In genomic region chr21:28066051-28066450, GRCh38 we compare ENCODE assay signal across 20 cellular contexts.
DNase-seq lines count a peak whose midpoint lies in the region; ATAC-seq, FAIRE-seq and TF ChIP-seq lines count a peak whose summit lies in the region.
"Had no signal": no experiment of that assay in that cellular context is flagged by ENCODE, and none has a peak within 500 bp of the region (broad histone marks: within the 10 kb centered on the region; RNA-seq: fewer than 3 reads in every experiment).

No MANE protein-coding gene starts in this region.

- FAIRE-seq in bronchial epithelial cell (lab: Jason Lieb, UNC) = no peak
- FAIRE-seq: small intestine had no signal

- H2AFZ ChIP-seq in SK-N-SH (ENCODE audit: low read depth) = peak overlapping the region; percentile 61; the same call in 1 of the 2 replicates

- H3K27me3 Mint-ChIP-seq in stimulated activated memory B cell treated with anti-CD40 and anti-IgM and Interleukin-4, amounts not matched to agents 10 μg/mL and 1 μg/mL and 100 μg/mL, for 72 hours = no peaks in the 10 kb centered on the region
- H3K27me3 Mint-ChIP-seq: activated B cell treated with CpG ODN at 0.5 μM for 24 hours; CD4-positive, alpha-beta memory T cell had no signal

- POLR2A ChIA-PET in SK-N-SH (lab: Yijun Ruan, JAX) = no interaction called here

- no peak overlapping the region for H3K27ac Mint-ChIP-seq in stimulated activated memory B cell treated with anti-CD40 and anti-IgM and Interleukin-4, amounts not matched to agents 10 μg/mL and 1 μg/mL and 100 μg/mL, for 72 hours
- H3K27ac Mint-ChIP-seq: CD4-positive, alpha-beta memory T cell had no signal

- TF ChIP-seq EP300 in SK-N-SH (IDR thresholded peaks at IDR 0.05; ENCODE audit: borderline replicate concordance in 1 of 2, low read depth in 1 of 2, low read length in 1 of 2) = no peak

- H3K36me3 Mint-ChIP-seq in stimulated activated memory B cell treated with anti-CD40 and anti-IgM and Interleukin-4, amounts not matched to agents 10 μg/mL and 1 μg/mL and 100 μg/mL, for 72 hours = no peaks in the 10 kb centered on the region
- H3K36me3 Mint-ChIP-seq: CD4-positive, alpha-beta memory T cell had no signal

- H3K4me3 Mint-ChIP-seq in stimulated activated memory B cell treated with anti-CD40 and anti-IgM and Interleukin-4, amounts not matched to agents 10 μg/mL and 1 μg/mL and 100 μg/mL, for 72 hours = no peak overlapping the region
- H3K4me3 Mint-ChIP-seq: activated B cell treated with CpG ODN at 0.5 μM for 24 hours; CD4-positive, alpha-beta memory T cell had no signal

- CTCF ChIA-PET in SK-N-SH (lab: Yijun Ruan, JAX) = no interaction called here

- no peak overlapping the region; a peak in 1 of 4 replicates for H3K27ac ChIP-seq in SK-N-SH (ENCODE audit: low read depth in 2 of 2, low read length in 1 of 2)
- H3K27ac ChIP-seq: ascending aorta, colonic mucosa, upper lobe of right lung had no signal

- no peaks in the 10 kb centered on the region for H4K20me1 ChIP-seq in SK-N-SH (ENCODE audit: insufficient read depth)

- no peaks in the 10 kb centered on the region for H3K27me3 ChIP-seq in SK-N-SH (ENCODE audit: insufficient read depth)
- no peaks in the 10 kb centered on the region for H3K27me3 ChIP-seq in bronchial epithelial cell (ENCODE audit: control insufficient read depth, insufficient read depth, low read length)
- H3K27me3 ChIP-seq in BE2C = no peaks in the 10 kb centered on the region
- H3K27me3 ChIP-seq: ascending aorta, colonic mucosa, heart left ventricle, upper lobe of right lung had no signal

- no peaks in the 10 kb centered on the region for H3F3A ChIP-seq in SK-N-SH (replicated peaks; ENCODE audit: insufficient read depth)

- H3K9me3 ChIP-seq in SK-N-SH = no peaks in the 10 kb centered on the region
- no peaks in the 10 kb centered on the region for H3K9me3 ChIP-seq in BE2C
- H3K9me3 ChIP-seq: ascending aorta, colonic mucosa, HAP-1, heart left ventricle, upper lobe of right lung had no signal

- no peak for ATAC-seq in SK-N-SH treated with all-trans-retinoic acid at 6 μM for 48 hours
- ATAC-seq in stimulated activated memory B cell treated with anti-CD40 and anti-IgM and Interleukin-4, amounts not matched to agents 10 μg/mL and 1 μg/mL and 100 μg/mL, for 72 hours = peak; percentile 43
- ATAC-seq: upper lobe of right lung had no signal

- H3K4me2 ChIP-seq in SK-N-SH = no peak overlapping the region

- H3K36me3 ChIP-seq in SK-N-SH (replicated peaks in 1 of 2; ENCODE audit: control insufficient read depth in 1 of 2, insufficient read depth in 2 of 2, low read length in 1 of 2) (no peaks in the 10 kb centered on the region), bronchial epithelial cell (ENCODE audit: control insufficient read depth, insufficient read depth, low read length) (no peaks in the 10 kb centered on the region), BE2C (no peaks in the 10 kb centered on the region)
- H3K36me3 ChIP-seq: ascending aorta, colonic mucosa, HAP-1, heart left ventricle, upper lobe of right lung had no signal

- no peak overlapping the region for H3K9ac ChIP-seq in SK-N-SH

- H3K4me1 Mint-ChIP-seq in stimulated activated memory B cell treated with anti-CD40 and anti-IgM and Interleukin-4, amounts not matched to agents 10 μg/mL and 1 μg/mL and 100 μg/mL, for 72 hours = peaks cover 9% of the 10 kb centered on the region
- H3K4me1 Mint-ChIP-seq: CD4-positive, alpha-beta memory T cell had no signal

- TF ChIP-seq RAD21 in SK-N-SH (IDR thresholded peaks at IDR 0.05; ENCODE audit: low read length) = no peak

- H3K9me3 Mint-ChIP-seq in stimulated activated memory B cell treated with anti-CD40 and anti-IgM and Interleukin-4, amounts not matched to agents 10 μg/mL and 1 μg/mL and 100 μg/mL, for 72 hours = no peaks in the 10 kb centered on the region
- H3K9me3 Mint-ChIP-seq: activated B cell treated with CpG ODN at 0.5 μM for 24 hours had no signal

- H3K4me1 ChIP-seq in SK-N-SH (ENCODE audit: control insufficient read depth in 1 of 2, insufficient read depth in 2 of 2, low read depth in 1 of 2, low read length in 1 of 2) (peaks cover 5 to 10% of the 10 kb centered on the region in 2 experiments; a peak in 3 of 4 replicates), BE2C (peaks cover 4% of the 10 kb centered on the region; the same call in 1 of the 2 replicates)
- H3K4me1 ChIP-seq: colonic mucosa, HAP-1 had no signal

- H3K9me2 ChIP-seq in SK-N-SH = no peaks in the 10 kb centered on the region

- no peak for DNase-seq in SK-N-SH
- peak; percentile 74 for DNase-seq in MV-4-11 (lab: John Stamatoyannopoulos, UW)
- DNase-seq in bronchial epithelial cell (ENCODE audit: low read depth) = peak; percentile 14
- no peak for DNase-seq in NCI-H2171 (lab: John Stamatoyannopoulos, UW)
- no peak for DNase-seq in BE2C
- no peak for DNase-seq in globus pallidus (ENCODE audit: low spot score)
- DNase-seq: 8988T; activated B cell treated with CpG ODN at 0.5 μM for 24 hours; activated gamma-delta T cell treated with Interleukin-2 at 50 U/mL for 16 hours; CD4-positive, alpha-beta memory T cell; colonic mucosa; heart left ventricle; islet precursor cell; small intestine; stimulated activated naive CD4-positive, alpha-beta T cell; upper lobe of right lung had no signal

- TF ChIP-seq CTCF in SK-N-SH (IDR thresholded peaks at IDR 0.05) = no peak
- no peak for TF ChIP-seq CTCF in bronchial epithelial cell (IDR thresholded peaks at IDR 0.05; ENCODE audit: insufficient read depth, low read length, severe bottlenecking)
- no peak for TF ChIP-seq CTCF in BE2C (IDR thresholded peaks at IDR 0.05; ENCODE audit: low read depth, low read length)

- H3K4me3 ChIP-seq in SK-N-SH (ENCODE audit: low read depth in 2 of 2, low read length in 1 of 2) (no peak overlapping the region), bronchial epithelial cell (ENCODE audit: low read depth, low read length) (no peak overlapping the region), BE2C (ENCODE audit: low read depth, low read length) (no peak overlapping the region)
- H3K4me3 ChIP-seq: ascending aorta, colonic mucosa, HAP-1, heart left ventricle, upper lobe of right lung had no signal

- no peaks in the 10 kb centered on the region for H3K79me2 ChIP-seq in SK-N-SH (ENCODE audit: insufficient read depth)

TF ChIP-seq in SK-N-SH, 30 proteins besides CTCF, POLR2A, EP300 and RAD21 (continues in another document):
- TF ChIP-seq, protein P1, sequence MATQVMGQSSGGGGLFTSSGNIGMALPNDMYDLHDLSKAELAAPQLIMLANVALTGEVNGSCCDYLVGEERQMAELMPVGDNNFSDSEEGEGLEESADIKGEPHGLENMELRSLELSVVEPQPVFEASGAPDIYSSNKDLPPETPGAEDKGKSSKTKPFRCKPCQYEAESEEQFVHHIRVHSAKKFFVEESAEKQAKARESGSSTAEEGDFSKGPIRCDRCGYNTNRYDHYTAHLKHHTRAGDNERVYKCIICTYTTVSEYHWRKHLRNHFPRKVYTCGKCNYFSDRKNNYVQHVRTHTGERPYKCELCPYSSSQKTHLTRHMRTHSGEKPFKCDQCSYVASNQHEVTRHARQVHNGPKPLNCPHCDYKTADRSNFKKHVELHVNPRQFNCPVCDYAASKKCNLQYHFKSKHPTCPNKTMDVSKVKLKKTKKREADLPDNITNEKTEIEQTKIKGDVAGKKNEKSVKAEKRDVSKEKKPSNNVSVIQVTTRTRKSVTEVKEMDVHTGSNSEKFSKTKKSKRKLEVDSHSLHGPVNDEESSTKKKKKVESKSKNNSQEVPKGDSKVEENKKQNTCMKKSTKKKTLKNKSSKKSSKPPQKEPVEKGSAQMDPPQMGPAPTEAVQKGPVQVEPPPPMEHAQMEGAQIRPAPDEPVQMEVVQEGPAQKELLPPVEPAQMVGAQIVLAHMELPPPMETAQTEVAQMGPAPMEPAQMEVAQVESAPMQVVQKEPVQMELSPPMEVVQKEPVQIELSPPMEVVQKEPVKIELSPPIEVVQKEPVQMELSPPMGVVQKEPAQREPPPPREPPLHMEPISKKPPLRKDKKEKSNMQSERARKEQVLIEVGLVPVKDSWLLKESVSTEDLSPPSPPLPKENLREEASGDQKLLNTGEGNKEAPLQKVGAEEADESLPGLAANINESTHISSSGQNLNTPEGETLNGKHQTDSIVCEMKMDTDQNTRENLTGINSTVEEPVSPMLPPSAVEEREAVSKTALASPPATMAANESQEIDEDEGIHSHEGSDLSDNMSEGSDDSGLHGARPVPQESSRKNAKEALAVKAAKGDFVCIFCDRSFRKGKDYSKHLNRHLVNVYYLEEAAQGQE (IDR thresholded peaks at IDR 0.05; ENCODE audit: low read depth, low read length) = no peak
- no peak for TF ChIP-seq SIN3A (IDR thresholded peaks at IDR 0.05; ENCODE audit: borderline replicate concordance, low read depth, low read length)
- TF ChIP-seq FOSL2 (IDR thresholded peaks at IDR 0.05; ENCODE audit: borderline replicate concordance, low read depth) = no peak

TF ChIP-seq in SK-N-SH treated with all-trans-retinoic acid at 6 μM for 48 hours, 23 proteins besides CTCF, POLR2A, EP300 and RAD21 (continues in another document):
- TF ChIP-seq ARNTL (CRISPR knock-in tag; IDR thresholded peaks at IDR 0.05; ENCODE audit: borderline replicate concordance, low read depth) = no peak
- TF ChIP-seq BACH2 (CRISPR knock-in tag; IDR thresholded peaks at IDR 0.05; ENCODE audit: borderline replicate concordance) = no peak
- TF ChIP-seq OSR1 (CRISPR knock-in tag; IDR thresholded peaks at IDR 0.05) = no peak
- TF ChIP-seq PPARA (CRISPR knock-in tag; IDR thresholded peaks at IDR 0.05; ENCODE audit: borderline replicate concordance) = no peak
- TF ChIP-seq CSDC2 (CRISPR knock-in tag; IDR thresholded peaks at IDR 0.05) = no peak
- TF ChIP-seq ZNF8 (CRISPR knock-in tag; IDR thresholded peaks at IDR 0.05) = no peak
- TF ChIP-seq ZC3H10 (CRISPR knock-in tag; IDR thresholded peaks at IDR 0.05) = no peak

Comparison
In these comparisons a context has a peak if more than half of its experiments do, and no peak if none do; other contexts are left out.
1. DNase-seq: peak in MV-4-11 (single experiment) and bronchial epithelial cell (single experiment); none in SK-N-SH (single experiment), NCI-H2171 (single experiment), BE2C (single experiment) and globus pallidus (single experiment).